Comparison of ENCODE assay signal across 1 cellular context in the genomic region with DNA sequence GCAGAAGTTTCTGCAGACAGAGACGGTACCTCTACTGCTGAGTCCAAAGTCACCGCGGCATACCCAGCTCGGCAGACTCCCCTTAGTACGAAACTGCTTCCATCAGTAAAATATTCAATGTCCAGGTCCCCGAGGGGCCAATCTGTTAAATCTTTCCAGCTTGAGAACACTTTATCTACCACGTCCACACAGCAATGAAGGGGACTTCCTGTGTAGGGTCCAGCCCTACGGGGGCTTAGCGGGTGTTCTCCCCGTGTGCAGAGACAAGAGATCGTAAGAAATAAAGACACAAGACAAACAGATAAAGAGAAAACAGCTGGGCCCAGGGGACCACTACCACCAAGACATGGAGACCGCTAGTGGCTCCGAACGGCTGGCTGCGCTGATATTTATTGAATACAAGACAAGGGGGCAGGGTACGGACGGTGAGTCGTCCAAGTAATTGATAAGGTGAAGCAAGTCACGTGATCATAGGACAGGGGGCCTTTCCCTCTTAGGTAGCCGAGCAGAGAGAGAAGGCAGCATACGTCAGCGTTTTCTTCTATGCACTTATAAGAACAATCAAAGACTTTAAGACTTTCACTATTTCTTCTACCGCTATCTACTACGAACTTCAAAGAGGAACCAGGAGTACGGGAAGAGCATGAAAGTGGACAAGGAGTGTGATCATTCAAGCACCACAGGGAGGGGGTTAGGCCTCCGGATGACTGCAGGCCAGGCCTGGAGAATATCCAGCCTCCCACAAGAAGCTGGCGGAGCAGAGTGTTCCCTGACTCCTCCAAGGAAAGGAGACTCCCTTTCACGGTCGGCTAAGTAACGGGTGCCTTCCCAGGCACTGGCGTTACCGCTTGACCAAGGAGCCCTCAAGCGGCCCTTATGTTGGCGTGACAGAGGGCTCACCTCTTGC.
TF ChIP-seq lines count a peak whose summit lies in the region.

No MANE protein-coding gene starts in this region.

TF ChIP-seq in K562, 482 proteins besides CTCF, POLR2A, EP300 and RAD21 (continued from another document):
- TF ChIP-seq, protein P1, sequence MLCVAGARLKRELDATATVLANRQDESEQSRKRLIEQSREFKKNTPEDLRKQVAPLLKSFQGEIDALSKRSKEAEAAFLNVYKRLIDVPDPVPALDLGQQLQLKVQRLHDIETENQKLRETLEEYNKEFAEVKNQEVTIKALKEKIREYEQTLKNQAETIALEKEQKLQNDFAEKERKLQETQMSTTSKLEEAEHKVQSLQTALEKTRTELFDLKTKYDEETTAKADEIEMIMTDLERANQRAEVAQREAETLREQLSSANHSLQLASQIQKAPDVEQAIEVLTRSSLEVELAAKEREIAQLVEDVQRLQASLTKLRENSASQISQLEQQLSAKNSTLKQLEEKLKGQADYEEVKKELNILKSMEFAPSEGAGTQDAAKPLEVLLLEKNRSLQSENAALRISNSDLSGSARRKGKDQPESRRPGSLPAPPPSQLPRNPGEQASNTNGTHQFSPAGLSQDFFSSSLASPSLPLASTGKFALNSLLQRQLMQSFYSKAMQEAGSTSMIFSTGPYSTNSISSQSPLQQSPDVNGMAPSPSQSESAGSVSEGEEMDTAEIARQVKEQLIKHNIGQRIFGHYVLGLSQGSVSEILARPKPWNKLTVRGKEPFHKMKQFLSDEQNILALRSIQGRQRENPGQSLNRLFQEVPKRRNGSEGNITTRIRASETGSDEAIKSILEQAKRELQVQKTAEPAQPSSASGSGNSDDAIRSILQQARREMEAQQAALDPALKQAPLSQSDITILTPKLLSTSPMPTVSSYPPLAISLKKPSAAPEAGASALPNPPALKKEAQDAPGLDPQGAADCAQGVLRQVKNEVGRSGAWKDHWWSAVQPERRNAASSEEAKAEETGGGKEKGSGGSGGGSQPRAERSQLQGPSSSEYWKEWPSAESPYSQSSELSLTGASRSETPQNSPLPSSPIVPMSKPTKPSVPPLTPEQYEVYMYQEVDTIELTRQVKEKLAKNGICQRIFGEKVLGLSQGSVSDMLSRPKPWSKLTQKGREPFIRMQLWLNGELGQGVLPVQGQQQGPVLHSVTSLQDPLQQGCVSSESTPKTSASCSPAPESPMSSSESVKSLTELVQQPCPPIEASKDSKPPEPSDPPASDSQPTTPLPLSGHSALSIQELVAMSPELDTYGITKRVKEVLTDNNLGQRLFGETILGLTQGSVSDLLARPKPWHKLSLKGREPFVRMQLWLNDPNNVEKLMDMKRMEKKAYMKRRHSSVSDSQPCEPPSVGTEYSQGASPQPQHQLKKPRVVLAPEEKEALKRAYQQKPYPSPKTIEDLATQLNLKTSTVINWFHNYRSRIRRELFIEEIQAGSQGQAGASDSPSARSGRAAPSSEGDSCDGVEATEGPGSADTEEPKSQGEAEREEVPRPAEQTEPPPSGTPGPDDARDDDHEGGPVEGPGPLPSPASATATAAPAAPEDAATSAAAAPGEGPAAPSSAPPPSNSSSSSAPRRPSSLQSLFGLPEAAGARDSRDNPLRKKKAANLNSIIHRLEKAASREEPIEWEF (CRISPR knock-in tag; IDR thresholded peaks at IDR 0.05), result peak; percentile 84
- TF ChIP-seq, protein P2, sequence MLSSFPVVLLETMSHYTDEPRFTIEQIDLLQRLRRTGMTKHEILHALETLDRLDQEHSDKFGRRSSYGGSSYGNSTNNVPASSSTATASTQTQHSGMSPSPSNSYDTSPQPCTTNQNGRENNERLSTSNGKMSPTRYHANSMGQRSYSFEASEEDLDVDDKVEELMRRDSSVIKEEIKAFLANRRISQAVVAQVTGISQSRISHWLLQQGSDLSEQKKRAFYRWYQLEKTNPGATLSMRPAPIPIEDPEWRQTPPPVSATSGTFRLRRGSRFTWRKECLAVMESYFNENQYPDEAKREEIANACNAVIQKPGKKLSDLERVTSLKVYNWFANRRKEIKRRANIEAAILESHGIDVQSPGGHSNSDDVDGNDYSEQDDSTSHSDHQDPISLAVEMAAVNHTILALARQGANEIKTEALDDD (IDR thresholded peaks at IDR 0.05), result peak; percentile 27; the same call in 1 of the 2 replicates
- peak; percentile 73 for TF ChIP-seq ZNF766 (CRISPR knock-in tag; conservative IDR thresholded peaks at IDR 0.05)
